ENCODE assay signal across 8 cellular contexts in genomic region chr16:28879841-28880588, GRCh38. TPM values are rescaled to one million over a fixed set of nuclear protein-coding genes. Genes with fewer than 3 reads are reported as not detected.
DNase-seq lines count a peak whose midpoint lies in the region; ATAC-seq and TF ChIP-seq lines count a peak whose summit lies in the region.

No MANE protein-coding gene starts in this region.

- H3K9me3 Mint-ChIP-seq in T-cell: no peaks in the 10 kb centered on the region

- ATAC-seq in HG02763 (IDR thresholded peaks at IDR 0.05; ENCODE audit: unreplicated experiment) (peak; percentile 83), T-cell (replicated peaks in 1 of 4) (peak; percentile 98 to 99 (median 99)), left ventricle myocardium superior (peak; percentile 97), upper lobe of right lung (peak; percentile 96)

- H3K4me1 ChIP-seq in adrenal gland (replicated peaks in 1 of 2) (peaks cover 9 to 11% of the 10 kb centered on the region in 2 donors), prostate gland (replicated peaks) (peaks cover 5% of the 10 kb centered on the region), upper lobe of right lung (peaks cover 11% of the 10 kb centered on the region)

- DNase-seq in NCI-H146 (lab: John Stamatoyannopoulos, UW) (peak; percentile 94), T-cell (peak; percentile 73 to 88 (median 83)), adrenal gland (peak; percentile 86 to 93 (median 90)), left ventricle myocardium superior (peak; percentile 92), prostate gland (ENCODE audit: low spot score) (peak; percentile 79), upper lobe of right lung (peak; percentile 93)

- intact Hi-C loops in adrenal gland (cut with DNase I): loop anchor here in 1 of 2 donors (5.0 kb wide), 1 partner anchor 57 kb away; no protein-coding TSS in a partner anchor
- intact Hi-C loops in left ventricle myocardium superior (cut with micrococcal nuclease): no loop called here
- intact Hi-C loops in prostate gland (cut with DNase I): loop anchor here (5.0 kb wide), 1 partner anchor 42 kb away; no protein-coding TSS in a partner anchor
- intact Hi-C loops in upper lobe of right lung (cut with DNase I): loop anchor here (10.0 kb wide), 1 partner anchor 45 kb away; the partner anchor contains the start of gene RABEP2

- 0 to 1% (median 1%) methylated on average over 10 to 66 of the region's 66 CpGs for WGBS in adrenal gland, 4 donors
- 2% methylated on average over 41 of the region's 66 CpGs for WGBS in prostate gland

- POLR2A ChIA-PET in T-cell (lab: Charles Lee): interaction anchor here (0.6 to 1.7 kb wide), 3 partner anchors 15 to 1878 kb away, joined by 3 to 6 read pairs (median 5); no protein-coding TSS in a partner anchor

- H3K27me3 Mint-ChIP-seq in T-cell: peaks cover 7% of the 10 kb centered on the region in 2 donors

- H3K4me3 ChIP-seq in GM12875 (ENCODE audit: low read depth, low read length): peak overlapping the region; percentile 83
- peak overlapping the region in 3 of 4 donors; percentile 7 to 59 (median 18) for H3K4me3 ChIP-seq in adrenal gland
- H3K4me3 ChIP-seq in prostate gland: peak overlapping the region; percentile 32 to 50
- peak overlapping the region; percentile 79 for H3K4me3 ChIP-seq in upper lobe of right lung

- no peak for TF ChIP-seq CTCF in GM12875 (IDR thresholded peaks at IDR 0.05; ENCODE audit: borderline replicate concordance, insufficient read depth, low read depth, low read length)
- peak in 4 of 6 experiments; percentile 23 to 39 (median 34) for TF ChIP-seq CTCF in adrenal gland (IDR thresholded peaks at IDR 0.05)
- TF ChIP-seq CTCF in prostate gland (IDR thresholded peaks at IDR 0.05): peak in 2 of 4 experiments; percentile 43 to 55
- no peak for TF ChIP-seq CTCF in upper lobe of right lung (IDR thresholded peaks at IDR 0.05)

- H3K4me1 Mint-ChIP-seq in T-cell: peaks cover 5 to 16% (median 6%) of the 10 kb centered on the region in 3 donors

- TF ChIP-seq POLR2A in adrenal gland (IDR thresholded peaks at IDR 0.05): no peak
- no peak for TF ChIP-seq POLR2A in prostate gland (IDR thresholded peaks at IDR 0.05)

- H3K27ac Mint-ChIP-seq in T-cell: peak overlapping the region in 1 of 2 donors; percentile 69

- H3K27me3 ChIP-seq in adrenal gland (no peaks in the 10 kb centered on the region), prostate gland (replicated peaks; ENCODE audit: insufficient read depth) (no peaks in the 10 kb centered on the region), upper lobe of right lung (peaks cover 19% of the 10 kb centered on the region)

- CTCF ChIA-PET in T-cell (lab: Charles Lee): interaction anchor here (0.6 to 1.5 kb wide), 2 partner anchors 29 to 66 kb away, joined by 4 to 5 read pairs; no protein-coding TSS in a partner anchor

- peak overlapping the region; percentile 85 to 87 (median 86) for H3K4me3 Mint-ChIP-seq in T-cell

- H3K9me3 ChIP-seq in adrenal gland (replicated peaks in 1 of 3) (no peaks in the 10 kb centered on the region), prostate gland (no peaks in the 10 kb centered on the region), upper lobe of right lung (no peaks in the 10 kb centered on the region)

- H3K27ac ChIP-seq in adrenal gland (no peak overlapping the region), prostate gland (no peak overlapping the region), upper lobe of right lung (no peak overlapping the region)

- H3K36me3 ChIP-seq in adrenal gland (replicated peaks in 1 of 2) (no peaks in the 10 kb centered on the region), prostate gland (no peaks in the 10 kb centered on the region), upper lobe of right lung (no peaks in the 10 kb centered on the region)

- H3K36me3 Mint-ChIP-seq in T-cell: no peaks in the 10 kb centered on the region

RNA-seq across cellular contexts. Expression of gene ATP2A1, which starts 1.7 kb away (rescaled TPM):
- 1 to 10 TPM in 2 of 5 donors, under 1 TPM in 3; 0.82 to 1.6 (median 0.95) TPM for total RNA-seq in T-cell
- 1 to 10 TPM in 2 of 8 donors, under 1 TPM in 5, not detected in 1; 0.17 to 1.2 (median 0.95) TPM for total RNA-seq in adrenal gland
- 1 to 10 TPM in 1 of 3 donors, under 1 TPM in 2; 0.05 to 1.1 (median 0.88) TPM for polyA plus RNA-seq in adrenal gland
- 0.45 TPM for total RNA-seq in left ventricle myocardium superior
- total RNA-seq in prostate gland: 1 to 10 TPM; 1.5 to 3.1 TPM
- total RNA-seq in upper lobe of right lung: 0.46 TPM

RNA-seq across cellular contexts. Expression of gene SH2B1, which starts 16.4 kb away (rescaled TPM):
- 100 to 1,000 TPM in 3 of 5 donors, 10 to 100 TPM in 2; 90.5 to 127 (median 120) TPM for total RNA-seq in T-cell
- total RNA-seq in adrenal gland: 100 to 1,000 TPM in 1 of 8 donors, 10 to 100 TPM in 7; 30.8 to 108 (median 58.6) TPM
- polyA plus RNA-seq in adrenal gland: 100 to 1,000 TPM in 2 of 3 donors, 10 to 100 TPM in 1; 17.1 to 236 (median 119) TPM
- 46.1 TPM for total RNA-seq in left ventricle myocardium superior
- total RNA-seq in prostate gland: 10 to 100 TPM; 51.6 to 84.2 TPM
- total RNA-seq in upper lobe of right lung: 51.9 TPM

RNA-seq across cellular contexts. Expression of gene TUFM, which starts 33.9 kb away (rescaled TPM):
- total RNA-seq in T-cell (100 to 1,000 TPM in 4 of 5 donors, 10 to 100 TPM in 1; 90.2 to 131 (median 105) TPM), adrenal gland (100 to 1,000 TPM; 144 to 239 (median 208) TPM), left ventricle myocardium superior (254 TPM), prostate gland (100 to 1,000 TPM; 114 to 151 TPM), upper lobe of right lung (134 TPM)
- polyA plus RNA-seq in adrenal gland: 100 to 1,000 TPM; 173 to 323 (median 181) TPM

RNA-seq across cellular contexts. Expression of gene RABEP2, which starts 45.0 kb away (rescaled TPM):
- 10 to 100 TPM; 26.9 to 35.5 (median 33.5) TPM for total RNA-seq in T-cell
- 100 to 1,000 TPM in 1 of 8 donors, 10 to 100 TPM in 7; 18.6 to 108 (median 47.7) TPM for total RNA-seq in adrenal gland
- 100 to 1,000 TPM in 1 of 3 donors, 10 to 100 TPM in 1, 1 to 10 TPM in 1; 1.4 to 121 (median 57.1) TPM for polyA plus RNA-seq in adrenal gland
- total RNA-seq in left ventricle myocardium superior: 20.5 TPM
- total RNA-seq in prostate gland: 100 to 1,000 TPM; 128 to 139 TPM
- total RNA-seq in upper lobe of right lung: 23.4 TPM

RNA-seq across cellular contexts. Expression of gene CD19, which starts 51.8 kb away (rescaled TPM):
- total RNA-seq in T-cell (10 to 100 TPM in 1 of 5 donors, 1 to 10 TPM in 3, under 1 TPM in 1; 0.82 to 11.9 (median 3.5) TPM), adrenal gland (1 to 10 TPM in 1 of 8 donors, under 1 TPM in 5, not detected in 2; 0.32 to 1.8 (median 0.46) TPM), left ventricle myocardium superior (not detected), prostate gland (under 1 TPM; 0.46 to 0.51 TPM), upper lobe of right lung (not detected)
- under 1 TPM; 0.26 to 0.88 (median 0.40) TPM for polyA plus RNA-seq in adrenal gland

Comparison
In these comparisons a context has a peak if more than half of its experiments do, and no peak if none do; other contexts are left out.
1. H3K4me3 ChIP-seq: peak in every context shown above with its lines; median percentile 83 in GM12875; 79 in upper lobe of right lung; 41 in prostate gland; 18 in adrenal gland.
2. CTCF ChIP-seq: peak in adrenal gland (4 of 6); none in GM12875 (single experiment) and upper lobe of right lung (single experiment).
3. Peak in every context shown above with its lines, with median percentiles within 50 percentile points of each other: ATAC-seq and DNase-seq.